Comparison of ENCODE assay signal across 2 cellular contexts in the genomic region with DNA sequence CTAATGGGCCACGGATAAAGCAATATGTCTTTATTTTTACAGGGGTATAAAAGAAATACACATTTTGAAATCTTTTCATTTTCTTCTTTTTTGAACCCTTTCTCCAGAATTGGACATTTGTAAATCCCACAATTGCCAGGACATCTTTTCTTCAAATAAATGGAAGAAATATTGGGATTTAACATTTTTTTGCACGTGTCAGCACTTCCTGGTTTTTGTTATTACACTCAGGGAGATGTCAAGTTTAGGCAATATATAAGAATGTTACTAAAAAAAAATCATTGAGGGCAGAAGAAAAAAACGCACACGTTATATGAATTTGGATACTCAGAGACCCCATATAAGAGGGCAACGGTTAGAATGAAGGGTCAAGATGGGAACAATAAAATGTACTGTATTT.
TF ChIP-seq lines count a peak whose summit lies in the region.

No MANE protein-coding gene starts in this region.

TF ChIP-seq in IMR-90, 13 proteins besides CTCF, POLR2A, EP300 and RAD21 (continued from another document):
- TF ChIP-seq MXI1 (IDR thresholded peaks at IDR 0.05; ENCODE audit: borderline replicate concordance, low read depth, low read length) = no peak
- TF ChIP-seq ELK1 (IDR thresholded peaks at IDR 0.05; ENCODE audit: borderline replicate concordance, low read depth, low read length) = no peak
- TF ChIP-seq FOS (IDR thresholded peaks at IDR 0.05; ENCODE audit: low read depth, low read length) = no peak

TF ChIP-seq in K562, 482 proteins besides CTCF, POLR2A, EP300 and RAD21 (continued from another document):
- TF ChIP-seq POLR2B (IDR thresholded peaks at IDR 0.05; ENCODE audit: low read depth, partially characterized antibody) (no peak), TSC22D4 (tag; IDR thresholded peaks at IDR 0.05) (no peak), MAFF (IDR thresholded peaks at IDR 0.05; ENCODE audit: low read length) (peak; percentile 75), MAFK (IDR thresholded peaks at IDR 0.05; ENCODE audit: low read length) (peak; percentile 73), ATF3 (IDR thresholded peaks at IDR 0.05) (no peak), ATF3 (CRISPR knock-in tag; conservative IDR thresholded peaks at IDR 0.05) (no peak)
